ENCODE assay signal across 10 cellular contexts in genomic region chr1:207808322-207808705, GRCh38. TPM values are rescaled to one million over a fixed set of nuclear protein-coding genes. Genes with fewer than 3 reads are reported as not detected.
DNase-seq lines count a peak whose midpoint lies in the region; ATAC-seq and TF ChIP-seq lines count a peak whose summit lies in the region.
"Had no signal": no experiment of that assay in that cellular context is flagged by ENCODE, and none has a peak within 500 bp of the region (broad histone marks: within the 10 kb centered on the region; RNA-seq: fewer than 3 reads in every experiment).

No MANE protein-coding gene starts in this region.

- H3K27me3 Mint-ChIP-seq in activated naive CD4-positive, alpha-beta T cell treated with anti-CD3 and anti-CD28 coated beads, Interleukin-2, amount 10 ng/mL, durations not matched to agents 7 days and 5 days, result no peaks in the 10 kb centered on the region

- H3K36me3 ChIP-seq in breast epithelium (peaks cover 7% of the 10 kb centered on the region), upper lobe of right lung (peaks cover 98% of the 10 kb centered on the region)

- peaks cover 40% of the 10 kb centered on the region for H3K4me1 Mint-ChIP-seq in activated naive CD4-positive, alpha-beta T cell treated with anti-CD3 and anti-CD28 coated beads, Interleukin-2, amount 10 ng/mL, durations not matched to agents 7 days and 5 days

- H3K4me1 ChIP-seq in breast epithelium (peaks cover 0 to 23% of the 10 kb centered on the region in 2 donors), upper lobe of right lung (peaks cover 100% of the 10 kb centered on the region)

- intact Hi-C loops in breast epithelium (cut with DNase I; ENCODE audit: low total_unique reads) (no loop called here), upper lobe of right lung (cut with DNase I) (no loop called here)

- H3K4me3 Mint-ChIP-seq in activated naive CD4-positive, alpha-beta T cell treated with anti-CD3 and anti-CD28 coated beads, Interleukin-2, amount 10 ng/mL, durations not matched to agents 7 days and 5 days, result no peak overlapping the region

- CTCF ChIA-PET in activated naive CD4-positive, alpha-beta T cell treated with anti-CD3 and anti-CD28 coated beads, Interleukin-2, amount 10 ng/mL, durations not matched to agents 7 days and 5 days (lab: Charles Lee), result interaction anchor here (2.4 kb wide), 1 partner anchor 10 kb away, joined by 10 read pairs; no protein-coding TSS in a partner anchor

- DNase-seq in activated naive CD4-positive, alpha-beta T cell treated with anti-CD3 and anti-CD28 coated beads, Interleukin-2, amount 10 ng/mL, durations not matched to agents 7 days and 5 days, result no peak
- no peak for DNase-seq in activated naive CD4-positive, alpha-beta T cell treated with Interleukin-2 at 50 U/mL for 16 hours
- DNase-seq in breast epithelium (ENCODE audit: low spot score in 2 of 2) (no peak), medulla oblongata (ENCODE audit: extremely low spot score) (peak; percentile 66), upper lobe of right lung (no peak), occipital lobe (lab: John Stamatoyannopoulos, UW) (no peak)
- DNase-seq in NK-92 treated with Interleukin-12 subunit alpha and Interleukin-12 subunit beta, amount 100 ng/mL, for 24 hours (lab: John Stamatoyannopoulos, UW), result no peak
- DNase-seq: cerebellar nuclear complex, NCI-H1048 had no signal

- peak overlapping the region; percentile 60 to 73 for H3K27ac ChIP-seq in breast epithelium
- H3K27ac ChIP-seq in upper lobe of right lung, result peak overlapping the region; percentile 61

- peak overlapping the region; percentile 13 for H3K27ac Mint-ChIP-seq in activated naive CD4-positive, alpha-beta T cell treated with anti-CD3 and anti-CD28 coated beads, Interleukin-2, amount 10 ng/mL, durations not matched to agents 7 days and 5 days

- H3K9me3 ChIP-seq in breast epithelium, result no peaks in the 10 kb centered on the region
- H3K9me3 ChIP-seq in upper lobe of right lung, result no peaks in the 10 kb centered on the region

- H3K36me3 Mint-ChIP-seq in activated naive CD4-positive, alpha-beta T cell treated with anti-CD3 and anti-CD28 coated beads, Interleukin-2, amount 10 ng/mL, durations not matched to agents 7 days and 5 days, result peaks cover 61% of the 10 kb centered on the region

- H3K4me3 ChIP-seq in breast epithelium, result peak overlapping the region in 1 of 3 donors; percentile 7
- H3K4me3 ChIP-seq in upper lobe of right lung, result no peak overlapping the region

- ATAC-seq in upper lobe of right lung (peak; percentile 2), GM21423 (IDR thresholded peaks at IDR 0.05; ENCODE audit: unreplicated experiment) (no peak)

- H3K9me3 Mint-ChIP-seq in activated naive CD4-positive, alpha-beta T cell treated with anti-CD3 and anti-CD28 coated beads, Interleukin-2, amount 10 ng/mL, durations not matched to agents 7 days and 5 days, result no peaks in the 10 kb centered on the region

- H3K27me3 ChIP-seq in breast epithelium (no peaks in the 10 kb centered on the region), upper lobe of right lung (no peaks in the 10 kb centered on the region)

- TF ChIP-seq POLR2A in breast epithelium (IDR thresholded peaks at IDR 0.05), result no peak

- TF ChIP-seq CTCF in breast epithelium (IDR thresholded peaks at IDR 0.05) (no peak), upper lobe of right lung (IDR thresholded peaks at IDR 0.05) (no peak)

RNA-seq across cellular contexts. Expression of gene CD46, which starts 56.5 kb away (rescaled TPM):
- 100 to 1,000 TPM; 203 to 283 (median 204) TPM for total RNA-seq in breast epithelium
- 335 TPM for total RNA-seq in upper lobe of right lung
- 146 TPM for total RNA-seq in occipital lobe
